ENCODE assay signal across 1 cellular context in genomic region chr10:36608251-36608650, GRCh38.
TF ChIP-seq lines count a peak whose summit lies in the region.

No MANE protein-coding gene starts in this region.

TF ChIP-seq in IMR-90, 13 proteins besides CTCF, POLR2A, EP300 and RAD21 (continued from another document):
- TF ChIP-seq ELK1 (IDR thresholded peaks at IDR 0.05; ENCODE audit: borderline replicate concordance, low read depth, low read length) (no peak), RCOR1 (IDR thresholded peaks at IDR 0.05; ENCODE audit: insufficient replicate concordance, low read length) (no peak), RFX5 (IDR thresholded peaks at IDR 0.05; ENCODE audit: low read depth, low read length) (no peak)
